In the genomic region with DNA sequence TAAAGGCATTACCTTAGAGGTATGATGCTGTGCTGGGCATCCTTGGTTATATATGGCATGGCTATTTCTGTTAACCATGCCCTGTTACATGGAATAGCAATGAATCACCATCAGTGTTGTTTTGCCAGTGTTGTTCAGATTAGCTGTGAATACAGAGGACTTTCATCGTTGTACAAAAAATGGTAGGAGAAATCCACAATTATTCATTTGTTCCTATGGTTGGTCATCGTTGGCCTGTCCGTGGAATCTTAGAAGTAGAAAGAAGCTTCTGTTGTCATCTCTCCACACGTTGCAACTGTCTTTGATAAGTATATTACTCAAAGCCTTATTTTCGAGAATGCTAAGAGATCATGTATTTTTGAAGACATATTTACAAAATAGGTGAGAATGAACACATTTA, we compare ENCODE assay signal across 22 cellular contexts.
DNase-seq lines count a peak whose midpoint lies in the region; ATAC-seq and TF ChIP-seq lines count a peak whose summit lies in the region.
"Had no signal": no experiment of that assay in that cellular context is flagged by ENCODE, and none has a peak within 500 bp of the region (broad histone marks: within the 10 kb centered on the region; RNA-seq: fewer than 3 reads in every experiment).

No MANE protein-coding gene starts in this region.

- 81 to 91% methylated on average over 5 of the region's 5 CpGs for WGBS in testis, 2 donors

- no peaks in the 10 kb centered on the region for H3K9me3 Mint-ChIP-seq in activated T-cell treated with anti-CD3 and anti-CD28 coated beads, Interleukin-2, amount 50 U/mL, for 72 hours
- H3K9me3 Mint-ChIP-seq in WTC11 = no peaks in the 10 kb centered on the region

- no peaks in the 10 kb centered on the region for H3K4me1 Mint-ChIP-seq in activated T-cell treated with anti-CD3 and anti-CD28 coated beads, Interleukin-2, amount 50 U/mL, for 72 hours (ENCODE audit: low read depth)
- peaks cover 73% of the 10 kb centered on the region for H3K4me1 Mint-ChIP-seq in WTC11
- H3K4me1 Mint-ChIP-seq: CD14-positive monocyte had no signal

- H3K9ac ChIP-seq in endocrine pancreas (ENCODE audit: control insufficient read depth, insufficient read depth, low read length) = no peak overlapping the region

- H3K4me1 ChIP-seq in endocrine pancreas (ENCODE audit: control insufficient read depth, insufficient read depth, low read length) (peaks cover 4% of the 10 kb centered on the region), testis (peaks cover 5% of the 10 kb centered on the region)
- H3K4me1 ChIP-seq: SJSA1 had no signal

- H3K27me3 Mint-ChIP-seq in activated T-cell treated with anti-CD3 and anti-CD28 coated beads, Interleukin-2, amount 50 U/mL, for 72 hours (ENCODE audit: low read depth) = no peaks in the 10 kb centered on the region
- no peaks in the 10 kb centered on the region for H3K27me3 Mint-ChIP-seq in WTC11 (ENCODE audit: low read depth)

- peak overlapping the region; percentile 78 for H3K27ac Mint-ChIP-seq in activated T-cell treated with anti-CD3 and anti-CD28 coated beads, Interleukin-2, amount 50 U/mL, for 72 hours
- H3K27ac Mint-ChIP-seq in WTC11 = peak overlapping the region; percentile 67; the same call in 1 of the 2 replicates
- H3K27ac Mint-ChIP-seq: CD14-positive monocyte had no signal

- no peaks in the 10 kb centered on the region for H3K27me3 ChIP-seq in endocrine pancreas (ENCODE audit: control insufficient read depth, insufficient read depth, low read length)
- H3K27me3 ChIP-seq in testis = no peaks in the 10 kb centered on the region
- H3K27me3 ChIP-seq: BE2C, SJSA1 had no signal

- H3K9me3 ChIP-seq in endocrine pancreas (ENCODE audit: control insufficient read depth, low read length) (no peaks in the 10 kb centered on the region), testis (no peaks in the 10 kb centered on the region)
- H3K9me3 ChIP-seq: BE2C, SJSA1 had no signal

- CTCF ChIA-PET in WTC11 (lab: Charles Lee) = no interaction called here

- H3K4me3 ChIP-seq in endocrine pancreas (ENCODE audit: control insufficient read depth, insufficient read depth, low read length) (peak overlapping the region; percentile 15), testis (no peak overlapping the region)
- H3K4me3 ChIP-seq: SJSA1 had no signal

- peaks cover 4 to 5% of the 10 kb centered on the region in 2 donors for H3K36me3 Mint-ChIP-seq in activated T-cell treated with anti-CD3 and anti-CD28 coated beads, Interleukin-2, amount 50 U/mL, for 72 hours (ENCODE audit: insufficient read depth in 2 of 2)
- 0 out of 2 replicates have a peak, but pooled peaks cover 3% of the 10 kb centered on the region for H3K36me3 Mint-ChIP-seq in WTC11

- intact Hi-C loops in testis (cut with DNase I; ENCODE audit: low total_unique reads) = no loop called here

- H3K36me3 ChIP-seq in endocrine pancreas (ENCODE audit: control insufficient read depth, insufficient read depth, low read length) (no peaks in the 10 kb centered on the region), testis (ENCODE audit: low read depth, missing control alignments) (no peaks in the 10 kb centered on the region)
- H3K36me3 ChIP-seq: BE2C, SJSA1 had no signal

- TF ChIP-seq CTCF in WTC11 (IDR thresholded peaks at IDR 0.05) (no peak), testis (IDR thresholded peaks at IDR 0.05) (no peak)

- no peak for TF ChIP-seq POLR2A in testis (IDR thresholded peaks at IDR 0.05)

- DNase-seq in activated T-cell treated with anti-CD3 and anti-CD28 coated beads, Interleukin-2, amount 50 U/mL, for 72 hours = no peak
- no peak for DNase-seq in activated T-cell treated with anti-CD3 and anti-CD28 coated beads, Interleukin-2, amount 50 U/mL, for 48 hours
- no peak for DNase-seq in WTC11 (ENCODE audit: low spot score)
- DNase-seq in SHP77 (lab: John Stamatoyannopoulos, UW) = no peak
- DNase-seq in anterior cingulate cortex (lab: John Stamatoyannopoulos, UW) = no peak
- DNase-seq in testis = no peak
- DNase-seq: ACHN, BE2C, H7, NCI-H1092, NCI-H1436, NCI-H187, NCI-H2081 treated with DMSO at 0.1 percent for 48 hours, NCI-H2171 treated with DMSO at 0.1 percent for 48 hours, NCI-H524, NCI-H774 had no signal

- H3K27ac ChIP-seq in temporal lobe (ENCODE audit: low read depth, low read length) = peak overlapping the region; percentile 69
- no peak overlapping the region for H3K27ac ChIP-seq in testis
- H3K27ac ChIP-seq: 22Rv1, HL-60, SJSA1 had no signal

- ATAC-seq in activated T-cell treated with anti-CD3 and anti-CD28 coated beads, Interleukin-2, amount 50 U/mL, for 72 hours (replicated peaks in 1 of 2) = no peak
- ATAC-seq in WTC11 = no peak

- POLR2A ChIA-PET in WTC11 (lab: Charles Lee) = interaction anchor here (1.0 kb wide), 1 partner anchor 17 kb away, joined by 3 read pairs; no protein-coding TSS in a partner anchor

- no peak overlapping the region for H3K4me3 Mint-ChIP-seq in activated T-cell treated with anti-CD3 and anti-CD28 coated beads, Interleukin-2, amount 50 U/mL, for 72 hours
- no peak overlapping the region for H3K4me3 Mint-ChIP-seq in WTC11
- H3K4me3 Mint-ChIP-seq: CD14-positive monocyte had no signal

TF ChIP-seq in WTC11, 78 proteins besides CTCF, POLR2A, EP300 and RAD21 (continues in another document):
- no peak for TF ChIP-seq ZNF423 (CRISPR knock-in tag; IDR thresholded peaks at IDR 0.05)
- no peak for TF ChIP-seq ESRRA (CRISPR knock-in tag; IDR thresholded peaks at IDR 0.05; ENCODE audit: borderline replicate concordance)
- no peak for TF ChIP-seq ZNF219 (CRISPR knock-in tag; IDR thresholded peaks at IDR 0.05; ENCODE audit: borderline replicate concordance)
- TF ChIP-seq ZNF425 (CRISPR knock-in tag; conservative IDR thresholded peaks at IDR 0.05) = no peak
- TF ChIP-seq E2F5 (CRISPR knock-in tag; IDR thresholded peaks at IDR 0.05) = no peak
- no peak for TF ChIP-seq ZBTB21 (CRISPR knock-in tag; IDR thresholded peaks at IDR 0.05; ENCODE audit: borderline replicate concordance)
- TF ChIP-seq MXD4 (CRISPR knock-in tag; IDR thresholded peaks at IDR 0.05; ENCODE audit: borderline replicate concordance) = no peak
- no peak for TF ChIP-seq JAZF1 (CRISPR knock-in tag; IDR thresholded peaks at IDR 0.05)
- no peak for TF ChIP-seq TCF7 (CRISPR knock-in tag; IDR thresholded peaks at IDR 0.05; ENCODE audit: low read depth)
- no peak for TF ChIP-seq FOXK1 (CRISPR knock-in tag; IDR thresholded peaks at IDR 0.05)
- TF ChIP-seq STAT6 (CRISPR knock-in tag; conservative IDR thresholded peaks at IDR 0.05; ENCODE audit: low read depth) = no peak
- TF ChIP-seq NR3C1 (CRISPR knock-in tag; conservative IDR thresholded peaks at IDR 0.05; ENCODE audit: low read depth) = no peak
